1 cellular context compared by ENCODE assay signal in genomic region chr1:176692431-176692830, GRCh38.
TF ChIP-seq lines count a peak whose summit lies in the region.

No MANE protein-coding gene starts in this region.

TF ChIP-seq in SK-N-SH, 30 proteins besides CTCF, POLR2A, EP300 and RAD21 (continued from another document):
- no peak for TF ChIP-seq REST (IDR thresholded peaks at IDR 0.05; ENCODE audit: low read depth, low read length)
- TF ChIP-seq MAX (IDR thresholded peaks at IDR 0.05; ENCODE audit: low read depth), result no peak
